Comparison of ENCODE assay signal across 12 cellular contexts in the genomic region with DNA sequence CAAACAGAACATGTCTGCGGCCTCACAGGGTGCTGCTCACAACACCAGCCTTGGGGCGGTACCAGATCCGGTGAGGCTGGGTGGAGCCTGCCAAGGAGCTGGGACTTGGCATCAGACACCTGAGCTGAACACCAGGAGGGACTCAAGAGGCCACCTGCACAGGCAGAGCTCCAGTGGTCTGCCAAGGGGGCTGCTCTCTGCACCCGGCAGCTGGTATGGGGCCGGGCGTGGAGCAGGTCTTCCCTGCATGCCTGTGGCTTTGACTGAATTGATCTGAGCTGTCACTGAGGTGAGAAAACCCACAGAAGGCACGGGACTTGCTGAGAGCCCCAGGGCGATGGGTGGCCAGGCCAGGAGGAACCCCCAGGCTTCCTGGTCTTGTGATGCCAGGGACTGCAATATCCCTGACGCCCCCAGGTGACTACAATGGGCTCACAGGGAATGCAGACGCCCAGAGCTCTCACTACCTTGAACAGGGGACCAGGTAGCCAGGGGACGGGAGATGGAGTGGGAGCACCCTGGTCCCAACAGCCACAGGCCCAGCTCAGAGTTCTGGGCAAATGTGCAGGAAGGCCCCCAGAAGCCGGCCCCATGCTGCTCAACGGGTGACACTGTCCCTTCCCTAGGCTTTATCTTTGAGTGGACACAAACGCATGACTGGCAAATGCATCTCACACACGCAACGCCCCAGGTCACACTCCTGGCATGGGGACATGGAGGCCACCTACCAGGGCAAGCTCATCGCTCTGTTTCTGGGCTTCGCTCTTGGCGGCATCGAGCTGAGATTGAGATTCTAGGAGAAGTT. TPM values are rescaled to one million over a fixed set of nuclear protein-coding genes. Genes with fewer than 3 reads are reported as not detected.
DNase-seq lines count a peak whose midpoint lies in the region; ATAC-seq and TF ChIP-seq lines count a peak whose summit lies in the region.
"Had no signal": no experiment of that assay in that cellular context is flagged by ENCODE, and none has a peak within 500 bp of the region (broad histone marks: within the 10 kb centered on the region; RNA-seq: fewer than 3 reads in every experiment).

No MANE protein-coding gene starts in this region.

- no peak overlapping the region for H3K4me3 Mint-ChIP-seq in CD8-positive, alpha-beta T cell
- no peak overlapping the region for H3K4me3 Mint-ChIP-seq in chondrocyte (ENCODE audit: unreplicated experiment)
- H3K4me3 Mint-ChIP-seq: activated naive CD4-positive, alpha-beta T cell treated with anti-CD3 and anti-CD28 coated beads, Interleukin-2, amount 50 U/mL, for 24 hours had no signal

- peaks cover under 1% of the 10 kb centered on the region for H3K4me1 ChIP-seq in CD8-positive, alpha-beta T cell (ENCODE audit: insufficient read depth, low read length)

- H3K27ac Mint-ChIP-seq in CD8-positive, alpha-beta T cell = no peak overlapping the region
- H3K27ac Mint-ChIP-seq in chondrocyte (ENCODE audit: unreplicated experiment) = peak overlapping the region; percentile 69
- H3K27ac Mint-ChIP-seq: activated naive CD4-positive, alpha-beta T cell treated with anti-CD3 and anti-CD28 coated beads, Interleukin-2, amount 50 U/mL, for 24 hours had no signal

- POLR2A ChIA-PET in CD8-positive, alpha-beta T cell (lab: Charles Lee) = interaction anchor here (0.5 kb wide), 1 partner anchor 119 kb away, joined by 3 read pairs; no protein-coding TSS in a partner anchor

- CTCF ChIA-PET in CD8-positive, alpha-beta T cell (lab: Charles Lee) = interaction anchor here (0.7 to 3.5 kb wide), 19 partner anchors 10 to 117 kb away, joined by 3 to 32 read pairs (median 4); no protein-coding TSS in a partner anchor

- H3K36me3 Mint-ChIP-seq in CD8-positive, alpha-beta T cell = peaks cover 43% of the 10 kb centered on the region
- peaks cover 39% of the 10 kb centered on the region for H3K36me3 Mint-ChIP-seq in chondrocyte (ENCODE audit: low read depth)
- H3K36me3 Mint-ChIP-seq: activated naive CD4-positive, alpha-beta T cell treated with anti-CD3 and anti-CD28 coated beads, Interleukin-2, amount 50 U/mL, for 24 hours had no signal

- H3K27me3 ChIP-seq in CD8-positive, alpha-beta T cell (ENCODE audit: insufficient read depth, low read length) = no peaks in the 10 kb centered on the region
- H3K27me3 ChIP-seq: tibial nerve had no signal

- no peaks in the 10 kb centered on the region for H3K9me3 Mint-ChIP-seq in CD8-positive, alpha-beta T cell
- H3K9me3 Mint-ChIP-seq in chondrocyte (ENCODE audit: low read depth) = no peaks in the 10 kb centered on the region
- H3K9me3 Mint-ChIP-seq: activated naive CD4-positive, alpha-beta T cell treated with anti-CD3 and anti-CD28 coated beads, Interleukin-2, amount 50 U/mL, for 24 hours had no signal

- no peak overlapping the region for H3K4me3 ChIP-seq in CD8-positive, alpha-beta T cell (ENCODE audit: low read depth, low read length)
- H3K4me3 ChIP-seq: tibial nerve had no signal

- no peaks in the 10 kb centered on the region for H3K9me3 ChIP-seq in CD8-positive, alpha-beta T cell (ENCODE audit: low read length)
- H3K9me3 ChIP-seq: tibial nerve had no signal

- no peak overlapping the region for H3K27ac ChIP-seq in CD8-positive, alpha-beta T cell (ENCODE audit: low read depth, low read length)
- H3K27ac ChIP-seq: tibial nerve had no signal

- H3K36me3 ChIP-seq in CD8-positive, alpha-beta T cell (ENCODE audit: insufficient read depth, low read length) = no peaks in the 10 kb centered on the region

- intact Hi-C loops in CD8-positive, alpha-beta T cell (cut with DNase I, micrococcal nuclease) = loop anchor here (1.0 kb wide), 3 partner anchors 81 to 114 kb away; no protein-coding TSS in a partner anchor

- DNase-seq in CD8-positive, alpha-beta T cell = peak in 1 of 7 experiments; percentile 45
- DNase-seq in chondrocyte (ENCODE audit: low spot score) = no peak
- peak; percentile 21 for DNase-seq in omental fat pad (ENCODE audit: low spot score)
- DNase-seq in CD1c-positive myeloid dendritic cell (ENCODE audit: extremely low spot score) = no peak
- no peak for DNase-seq in amniotic stem cell (lab: John Stamatoyannopoulos, UW)
- DNase-seq: DMS 273 treated with DMSO at 0.1 percent for 48 hours, NCI-H187 had no signal

- peak; percentile 9 for TF ChIP-seq CTCF in CD8-positive, alpha-beta T cell (IDR thresholded peaks at IDR 0.05)
- TF ChIP-seq CTCF in LNCAP (IDR thresholded peaks at IDR 0.05) = peak; percentile 36
- TF ChIP-seq CTCF in chondrocyte (IDR thresholded peaks at IDR 0.05) = peak; percentile 58
- TF ChIP-seq CTCF in omental fat pad (IDR thresholded peaks at IDR 0.05) = no peak

- H3K4me1 Mint-ChIP-seq in CD8-positive, alpha-beta T cell (ENCODE audit: low read depth) = peaks cover 4% of the 10 kb centered on the region
- H3K4me1 Mint-ChIP-seq in chondrocyte (ENCODE audit: low read depth) = peaks cover 22% of the 10 kb centered on the region
- H3K4me1 Mint-ChIP-seq: activated naive CD4-positive, alpha-beta T cell treated with anti-CD3 and anti-CD28 coated beads, Interleukin-2, amount 50 U/mL, for 24 hours had no signal

- ATAC-seq in CD8-positive, alpha-beta T cell = no peak
- ATAC-seq in omental fat pad (ENCODE audit: low FRiP score) (no peak), GM19455 (IDR thresholded peaks at IDR 0.05; ENCODE audit: unreplicated experiment) (no peak), HG03354 (IDR thresholded peaks at IDR 0.05; ENCODE audit: poor library complexity, severe bottlenecking, unreplicated experiment) (no peak)

- no peaks in the 10 kb centered on the region for H3K27me3 Mint-ChIP-seq in CD8-positive, alpha-beta T cell (ENCODE audit: low read depth)
- no peaks in the 10 kb centered on the region for H3K27me3 Mint-ChIP-seq in chondrocyte (ENCODE audit: low read depth)
- H3K27me3 Mint-ChIP-seq: activated naive CD4-positive, alpha-beta T cell treated with anti-CD3 and anti-CD28 coated beads, Interleukin-2, amount 50 U/mL, for 24 hours had no signal

RNA-seq across cellular contexts. Expression of a gene that starts 48.2 kb away (rescaled TPM):
- 10 to 100 TPM; 40.5 to 42.9 TPM for total RNA-seq in CD8-positive, alpha-beta T cell
- total RNA-seq in chondrocyte (878 to 1,290 TPM (median 1,265 TPM) in 3 replicates), omental fat pad (100 to 1,000 TPM; 147 to 228 (median 170) TPM)

Comparison
In these comparisons a context has a peak if more than half of its experiments do, and no peak if none do; other contexts are left out.
1. CTCF ChIP-seq: peak in CD8-positive, alpha-beta T cell (single experiment), LNCAP (single experiment) and chondrocyte (single experiment); none in omental fat pad (0 of 3).